ENCODE assay signal across 14 cellular contexts in genomic region chr2:38477006-38477405, GRCh38.
DNase-seq lines count a peak whose midpoint lies in the region; ATAC-seq and TF ChIP-seq lines count a peak whose summit lies in the region.
"Had no signal": no experiment of that assay in that cellular context is flagged by ENCODE, and none has a peak within 500 bp of the region (broad histone marks: within the 10 kb centered on the region; RNA-seq: fewer than 3 reads in every experiment).

No MANE protein-coding gene starts in this region.

- H3K4me1 ChIP-seq in Panc1 (ENCODE audit: control insufficient read depth, insufficient read depth, low read length) (no peaks in the 10 kb centered on the region), neuronal stem cell (ENCODE audit: control insufficient read depth in 2 of 2, insufficient read depth in 1 of 2, low read depth in 1 of 2, low read length in 2 of 2) (peaks cover 0 to 2% of the 10 kb centered on the region in 2 donors)

- H3K9ac ChIP-seq in neuronal stem cell (ENCODE audit: low read depth, low read length, poor library complexity) = no peak overlapping the region

- H2AK5ac ChIP-seq in neuronal stem cell (ENCODE audit: low read depth, low read length) = no peak overlapping the region

- TF ChIP-seq CTCF in Panc1 (IDR thresholded peaks at IDR 0.05) = no peak

- H3K36me3 ChIP-seq in Panc1 (ENCODE audit: control insufficient read depth, insufficient read depth, low read length) (no peaks in the 10 kb centered on the region), neuronal stem cell (replicated peaks in 1 of 2; ENCODE audit: control insufficient read depth in 2 of 2, insufficient read depth in 2 of 2, low read length in 2 of 2) (no peaks in the 10 kb centered on the region)

- H3K23ac ChIP-seq in neuronal stem cell (ENCODE audit: low read depth, low read length, poor library complexity) = no peak overlapping the region

- no TSS peak for BruUV-seq in Panc1 (replicated peaks; lab: Mats Ljungman, UMichigan)

- H3K79me1 ChIP-seq in neuronal stem cell (ENCODE audit: low read depth, low read length) = no peaks in the 10 kb centered on the region

- H3K9me3 Mint-ChIP-seq in stimulated activated naive CD8-positive, alpha-beta T cell treated with anti-CD3 and anti-CD28 coated beads, Interleukin-15, amount 100 ng/mL, for 72 hours = peaks cover 12 to 21% of the 10 kb centered on the region in 2 donors

- no peak overlapping the region for H2AFZ ChIP-seq in neuronal stem cell (ENCODE audit: low read length)

- H2BK120ac ChIP-seq in neuronal stem cell (ENCODE audit: low read depth, low read length) = peak overlapping the region; percentile 16

- H3K9me3 ChIP-seq in Panc1 (ENCODE audit: control insufficient read depth, insufficient read depth, low read depth, low read length) = peaks cover 4% of the 10 kb centered on the region; the same call in 1 of the 2 replicates
- peaks cover 4 to 5% of the 10 kb centered on the region in 2 donors for H3K9me3 ChIP-seq in neuronal stem cell (replicated peaks in 1 of 2; ENCODE audit: control insufficient read depth in 2 of 2, insufficient read depth in 1 of 2, low read depth in 1 of 2, low read length in 2 of 2)

- no peak overlapping the region for H4K8ac ChIP-seq in neuronal stem cell (ENCODE audit: low read depth, low read length)

- H2BK15ac ChIP-seq in neuronal stem cell (ENCODE audit: low read length) = peak overlapping the region; percentile 30

- H3K27me3 ChIP-seq in Panc1 (ENCODE audit: control insufficient read depth, insufficient read depth, low read length) (no peaks in the 10 kb centered on the region; the same call in 1 of the 2 replicates), neuronal stem cell (ENCODE audit: control insufficient read depth in 3 of 3, insufficient read depth in 3 of 3, low read depth in 1 of 3, low read length in 3 of 3) (no peaks in the 10 kb centered on the region)

- no peak overlapping the region for H3K4me2 ChIP-seq in neuronal stem cell (ENCODE audit: insufficient read depth, low read length, poor library complexity, severe bottlenecking)

- peak overlapping the region; percentile 10 for H3K14ac ChIP-seq in neuronal stem cell (ENCODE audit: low read length)

- no peak overlapping the region for H2BK12ac ChIP-seq in neuronal stem cell (ENCODE audit: low read length)

- no peak overlapping the region for H4K91ac ChIP-seq in neuronal stem cell (ENCODE audit: low read depth, low read length, poor library complexity)

- no CpG with 5 or more reads among the region's 2 CpGs for WGBS in neuronal stem cell (ENCODE audit: extremely low coverage in 2 of 2, insufficient read length in 2 of 2, insufficient replicate concordance in 1 of 2), 2 donors

- H3K27ac ChIP-seq in Panc1 (ENCODE audit: low read length) = no peak overlapping the region
- H3K27ac ChIP-seq in neuronal stem cell (replicated peaks; ENCODE audit: low read length) = no peak overlapping the region

- H2BK5ac ChIP-seq in neuronal stem cell (ENCODE audit: low read length) = no peak overlapping the region

- in situ Hi-C loops in Panc1 (cut with HindIII; ENCODE audit: low pct_unique_long_range_greater_than_20kb, low sequenced_read_pairs) = no loop called here

- intact Hi-C loops in Panc1 (cut with micrococcal nuclease; ENCODE audit: unreplicated experiment) = no loop called here
- intact Hi-C loops in head of caudate nucleus (cut with DNase I) = no loop called here

- ATAC-seq in stimulated activated naive CD8-positive, alpha-beta T cell treated with anti-CD3 and anti-CD28 coated beads, Interleukin-15, amount 100 ng/mL, for 72 hours = peak; percentile 12
- ATAC-seq in stimulated activated naive CD8-positive, alpha-beta T cell treated with anti-CD3 and anti-CD28 coated beads, Interleukin-15, Interleukin-2, amounts not matched to agents 100 U/mL and 50 U/mL, for 24 hours = no peak
- ATAC-seq in Panc1 (peak; percentile 58; the same call in 1 of the 2 replicates), GM21529 (IDR thresholded peaks at IDR 0.05; ENCODE audit: unreplicated experiment) (no peak)

- H3K27me3 Mint-ChIP-seq in stimulated activated naive CD8-positive, alpha-beta T cell treated with anti-CD3 and anti-CD28 coated beads, Interleukin-15, amount 100 ng/mL, for 72 hours = peaks cover 30% of the 10 kb centered on the region

- no peak overlapping the region for H3K18ac ChIP-seq in neuronal stem cell (ENCODE audit: low read length)

- H3K4me1 Mint-ChIP-seq in stimulated activated naive CD8-positive, alpha-beta T cell treated with anti-CD3 and anti-CD28 coated beads, Interleukin-15, amount 100 ng/mL, for 72 hours = peaks cover 29% of the 10 kb centered on the region

- no peak overlapping the region for H3K27ac Mint-ChIP-seq in stimulated activated naive CD8-positive, alpha-beta T cell treated with anti-CD3 and anti-CD28 coated beads, Interleukin-15, amount 100 ng/mL, for 72 hours

- no peak overlapping the region for H3K4ac ChIP-seq in neuronal stem cell (ENCODE audit: low read length)

- CTCF ChIA-PET in Panc1 (lab: Charles Lee) = no interaction called here

- no peak for DNase-seq in stimulated activated naive CD8-positive, alpha-beta T cell treated with anti-CD3 and anti-CD28 coated beads, Interleukin-15, amount 100 ng/mL, for 72 hours
- DNase-seq in stimulated activated naive CD8-positive, alpha-beta T cell treated with anti-CD3 and anti-CD28 coated beads, Interleukin-15, Interleukin-2, amounts not matched to agents 100 U/mL and 50 U/mL, for 24 hours = no peak
- DNase-seq in Panc1 (ENCODE audit: low read depth, low spot score) (no peak), neuronal stem cell (ENCODE audit: low spot score) (no peak), head of caudate nucleus (no peak)
- DNase-seq: C1 segment of cervical spinal cord; Calu3; CD4-positive, alpha-beta memory T cell; COR-L47; DMS53; GF-D8; H7; HCEC 1CT had no signal

- H3K4me3 ChIP-seq in Panc1 (ENCODE audit: low read depth in 2 of 2, low read length in 2 of 2) = no peak overlapping the region
- no peak overlapping the region for H3K4me3 ChIP-seq in neuronal stem cell (ENCODE audit: low read length in 2 of 2)

- POLR2A ChIA-PET in Panc1 (lab: Charles Lee) = no interaction called here

- H3K4me3 Mint-ChIP-seq in stimulated activated naive CD8-positive, alpha-beta T cell treated with anti-CD3 and anti-CD28 coated beads, Interleukin-15, amount 100 ng/mL, for 72 hours = no peak overlapping the region
- H3K4me3 Mint-ChIP-seq: CD4-positive, alpha-beta memory T cell had no signal

Comparison
In these comparisons a context has a peak if more than half of its experiments do, and no peak if none do; other contexts are left out.
1. ATAC-seq: peak in stimulated activated naive CD8-positive, alpha-beta T cell treated with anti-CD3 and anti-CD28 coated beads, Interleukin-15, amount 100 ng/mL, for 72 hours (single experiment) and Panc1 (single experiment); none in stimulated activated naive CD8-positive, alpha-beta T cell treated with anti-CD3 and anti-CD28 coated beads, Interleukin-15, Interleukin-2, amounts not matched to agents 100 U/mL and 50 U/mL, for 24 hours (single experiment) and GM21529 (single experiment).